ENCODE assay signal across 29 cellular contexts in genomic region chr17:65260626-65261025, GRCh38.
"Had no signal": no experiment of that assay in that cellular context is flagged by ENCODE, and none has a peak within 500 bp of the region (broad histone marks: within the 10 kb centered on the region; RNA-seq: fewer than 3 reads in every experiment).

No MANE protein-coding gene starts in this region.

- H3K36me3 Mint-ChIP-seq: brain, T-cell had no signal

- H3K27me3 Mint-ChIP-seq: brain had no signal

- H3K4me3 Mint-ChIP-seq: activated B cell treated with CpG ODN at 0.5 μM for 24 hours; activated CD8-positive, alpha-beta memory T cell treated with anti-CD3 and anti-CD28 coated beads, Interleukin-2, amount 10 ng/mL, durations not matched to agents 7 days and 5 days; activated CD8-positive, alpha-beta T cell treated with anti-CD3 and anti-CD28 coated beads, Interleukin-2, amount 10 ng/mL, durations not matched to agents 7 days and 5 days; activated naive CD4-positive, alpha-beta T cell treated with anti-CD3 and anti-CD28 coated beads for 36 hours; activated naive CD8-positive, alpha-beta T cell; activated T-helper 1 cell treated with anti-CD3 and anti-CD28 coated beads, Interleukin-12 subunit alpha, Interleukin-12 subunit beta, Interleukin-2, Interleukin-4 antibody, amounts not matched to agents 30 ng/mL and 10 ng/mL and 1 ng/mL, durations not matched to agents 14 hours and 24 hours and 36 hours; endodermal cell; T-cell; T-helper 1 cell treated with Interleukin-12 subunit alpha and Interleukin-12 subunit beta and Interleukin-4 antibody, amounts not matched to agents 30 μg/mL and 1 μg/mL, for 36 hours; T-helper 2 cell treated with Interferon-gamma antibody and Interleukin-4, amounts not matched to agents 5 μg/mL and 100 μg/mL, for 36 hours had no signal

- H3K4me1 Mint-ChIP-seq: activated B cell treated with CpG ODN at 0.5 μM for 24 hours had no signal

- ATAC-seq: activated CD4-positive, CD25-positive, alpha-beta regulatory T cell treated with anti-CD3 and anti-CD28 coated beads, Interleukin-2, amount 50 U/mL, for 24 hours; activated CD8-positive, alpha-beta memory T cell treated with anti-CD3 and anti-CD28 coated beads, Interleukin-2, amount 10 ng/mL, durations not matched to agents 7 days and 5 days; activated CD8-positive, alpha-beta T cell treated with anti-CD3 and anti-CD28 coated beads, Interleukin-2, amount 10 ng/mL, durations not matched to agents 7 days and 5 days; esophagus mucosa; T-cell had no signal

- H3K9me3 Mint-ChIP-seq: endodermal cell had no signal

- H3K27ac Mint-ChIP-seq: activated B cell treated with CpG ODN at 0.5 μM for 24 hours; activated CD8-positive, alpha-beta memory T cell treated with anti-CD3 and anti-CD28 coated beads, Interleukin-2, amount 10 ng/mL, durations not matched to agents 7 days and 5 days; activated CD8-positive, alpha-beta T cell treated with anti-CD3 and anti-CD28 coated beads, Interleukin-2, amount 10 ng/mL, durations not matched to agents 7 days and 5 days; activated naive CD4-positive, alpha-beta T cell treated with anti-CD3 and anti-CD28 coated beads for 36 hours; activated naive CD8-positive, alpha-beta T cell; activated T-helper 1 cell treated with anti-CD3 and anti-CD28 coated beads, Interleukin-12 subunit alpha, Interleukin-12 subunit beta, Interleukin-2, Interleukin-4 antibody, amounts not matched to agents 30 ng/mL and 10 ng/mL and 1 ng/mL, durations not matched to agents 14 hours and 24 hours and 36 hours; activated T-helper 2 cell treated with anti-CD3 and anti-CD28 coated beads, Interferon-gamma antibody, Interleukin-2, Interleukin-4, amounts not matched to agents 10 μg/mL and 5 μg/mL and 100 μg/mL, durations not matched to agents 14 hours and 24 hours and 36 hours; endodermal cell; T-cell; T-helper 1 cell treated with Interleukin-12 subunit alpha and Interleukin-12 subunit beta and Interleukin-4 antibody, amounts not matched to agents 30 μg/mL and 1 μg/mL, for 36 hours; T-helper 2 cell treated with Interferon-gamma antibody and Interleukin-4, amounts not matched to agents 5 μg/mL and 100 μg/mL, for 36 hours had no signal

- DNase-seq: activated B cell treated with CpG ODN at 0.5 μM for 24 hours; activated CD4-positive, alpha-beta T cell treated with anti-CD3 and anti-CD28 coated beads for 48 hours; activated CD4-positive, alpha-beta T cell treated with anti-CD3 and anti-CD28 coated beads, Interleukin-2, amount 50 U/mL, for 1 hour; activated CD4-positive, alpha-beta T cell treated with anti-CD3 and anti-CD28 coated beads, Interleukin-2, amount 50 U/mL, for 48 hours; activated CD8-positive, alpha-beta memory T cell treated with anti-CD3 and anti-CD28 coated beads, Interleukin-2, amount 10 ng/mL, durations not matched to agents 7 days and 5 days; activated CD8-positive, alpha-beta memory T cell treated with anti-CD3 and anti-CD28 coated beads, Interleukin-2, amount 50 U/mL, for 4 hours; activated CD8-positive, alpha-beta T cell treated with anti-CD3 and anti-CD28 coated beads, Interleukin-2, amount 10 ng/mL, durations not matched to agents 7 days and 5 days; activated effector memory CD4-positive, alpha-beta T cell treated with anti-CD3 and anti-CD28 coated beads, Interleukin-2, amount 50 U/mL, for 16 hours; activated naive CD4-positive, alpha-beta T cell treated with anti-CD3 and anti-CD28 coated beads for 36 hours; activated T-cell treated with anti-CD3 and anti-CD28 coated beads, Interleukin-2, amount 50 U/mL, for 1 hour; activated T-cell treated with anti-CD3 and anti-CD28 coated beads, Interleukin-2, amount 50 U/mL, for 48 hours; central memory CD4-positive, alpha-beta T cell; cerebellar nuclear complex; colonic mucosa; effector memory CD4-positive, alpha-beta T cell; foreskin fibroblast; head of caudate nucleus; T-cell; T1000; WERI-Rb-1 had no signal
